In the genomic region with DNA sequence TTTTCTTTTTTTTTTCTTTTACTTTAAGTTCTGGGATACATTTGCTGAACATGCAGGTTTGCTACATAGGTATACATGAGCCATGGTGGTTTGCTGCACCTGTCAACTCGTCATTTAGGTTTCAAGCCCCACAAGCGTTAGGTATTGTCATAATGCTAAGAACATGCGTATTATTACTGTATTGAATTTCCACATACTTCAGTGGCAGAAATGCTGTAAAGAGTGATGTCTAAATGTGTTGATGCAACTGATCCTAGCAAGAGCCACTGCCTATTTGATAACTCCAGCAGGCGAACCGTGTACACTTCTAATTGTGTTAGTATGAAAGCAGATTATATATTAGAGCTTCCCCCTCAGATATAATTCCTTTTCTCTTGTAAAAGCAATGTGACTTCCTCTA, we compare ENCODE assay signal across 15 cellular contexts.
"Had no signal": no experiment of that assay in that cellular context is flagged by ENCODE, and none has a peak within 500 bp of the region (broad histone marks: within the 10 kb centered on the region; RNA-seq: fewer than 3 reads in every experiment).

No MANE protein-coding gene starts in this region.

- DNase-seq: dorsolateral prefrontal cortex; effector CD8-positive, alpha-beta T cell; foreskin melanocyte; kidney; left cardiac atrium; left ventricle myocardium inferior; lower lobe of right lung; natural killer cell; occipital lobe; pancreas; right cardiac atrium; small intestine; stimulated activated CD4-positive, alpha-beta T cell treated with anti-CD3 and anti-CD28 coated beads, Interleukin-12 subunit alpha, Interleukin-12 subunit beta, amount 100 ng/mL, for 4 hours; stimulated activated naive CD4-positive, alpha-beta T cell; stomach had no signal

- ATAC-seq: left cardiac atrium, natural killer cell, pancreas, right cardiac atrium had no signal
